ENCODE assay signal across 19 cellular contexts in genomic region chr2:3142210-3142609, GRCh38.
"Had no signal": no experiment of that assay in that cellular context is flagged by ENCODE, and none has a peak within 500 bp of the region (broad histone marks: within the 10 kb centered on the region; RNA-seq: fewer than 3 reads in every experiment).

No MANE protein-coding gene starts in this region.

- H3K36me3 Mint-ChIP-seq: activated naive CD4-positive, alpha-beta T cell treated with anti-CD3 and anti-CD28 coated beads, Interleukin-2, amount 10 ng/mL, durations not matched to agents 7 days and 5 days had no signal

- H3K9me3 Mint-ChIP-seq: activated naive CD4-positive, alpha-beta T cell treated with anti-CD3 and anti-CD28 coated beads, Interleukin-2, amount 10 ng/mL, durations not matched to agents 7 days and 5 days; activated T-helper 2 cell treated with anti-CD3 and anti-CD28 coated beads, Interferon-gamma antibody, Interleukin-2, Interleukin-4, amounts not matched to agents 10 μg/mL and 5 μg/mL and 100 μg/mL, durations not matched to agents 14 hours and 24 hours and 36 hours; immature natural killer cell; nephron; stimulated activated naive CD8-positive, alpha-beta T cell treated with anti-CD3 and anti-CD28 coated beads, Interleukin-15, Interleukin-2, amounts not matched to agents 100 ng/mL and 50 ng/mL, for 24 hours; T-helper 2 cell treated with Interferon-gamma antibody and Interleukin-4, amounts not matched to agents 5 μg/mL and 100 μg/mL, for 36 hours had no signal

- H3K4me1 Mint-ChIP-seq: activated naive CD4-positive, alpha-beta T cell treated with anti-CD3 and anti-CD28 coated beads, Interleukin-2, amount 10 ng/mL, durations not matched to agents 7 days and 5 days had no signal

- ATAC-seq: activated CD4-positive, CD25-positive, alpha-beta regulatory T cell treated with anti-CD3 and anti-CD28 coated beads, Interleukin-2, amount 50 U/mL, for 24 hours; gastrocnemius medialis; heart left ventricle; upper lobe of right lung had no signal

- H3K4me3 Mint-ChIP-seq: activated naive CD4-positive, alpha-beta T cell treated with anti-CD3 and anti-CD28 coated beads, Interleukin-2, amount 10 ng/mL, durations not matched to agents 7 days and 5 days; immature natural killer cell; nephron; stimulated activated naive CD8-positive, alpha-beta T cell treated with anti-CD3 and anti-CD28 coated beads, Interleukin-15, Interleukin-2, amounts not matched to agents 100 ng/mL and 50 ng/mL, for 24 hours; T-helper 2 cell treated with Interferon-gamma antibody and Interleukin-4, amounts not matched to agents 5 μg/mL and 100 μg/mL, for 36 hours had no signal

- H3K27ac Mint-ChIP-seq: activated naive CD4-positive, alpha-beta T cell treated with anti-CD3 and anti-CD28 coated beads, Interleukin-2, amount 10 ng/mL, durations not matched to agents 7 days and 5 days; activated T-helper 2 cell treated with anti-CD3 and anti-CD28 coated beads, Interferon-gamma antibody, Interleukin-2, Interleukin-4, amounts not matched to agents 10 μg/mL and 5 μg/mL and 100 μg/mL, durations not matched to agents 14 hours and 24 hours and 36 hours; immature natural killer cell; nephron; progenitor cell of endocrine pancreas; stimulated activated naive CD8-positive, alpha-beta T cell treated with anti-CD3 and anti-CD28 coated beads, Interleukin-15, Interleukin-2, amounts not matched to agents 100 ng/mL and 50 ng/mL, for 24 hours; T-helper 2 cell treated with Interferon-gamma antibody and Interleukin-4, amounts not matched to agents 5 μg/mL and 100 μg/mL, for 36 hours had no signal

- H3K27me3 Mint-ChIP-seq: activated naive CD4-positive, alpha-beta T cell treated with anti-CD3 and anti-CD28 coated beads, Interleukin-2, amount 10 ng/mL, durations not matched to agents 7 days and 5 days; progenitor cell of endocrine pancreas; stimulated activated naive CD8-positive, alpha-beta T cell treated with anti-CD3 and anti-CD28 coated beads, Interleukin-15, Interleukin-2, amounts not matched to agents 100 ng/mL and 50 ng/mL, for 24 hours had no signal

- DNase-seq: activated CD4-positive, alpha-beta T cell treated with anti-CD3 and anti-CD28 coated beads, Interleukin-2, amount 50 U/mL, for 4 hours; activated naive CD4-positive, alpha-beta T cell treated with anti-CD3 and anti-CD28 coated beads, Interleukin-2, amount 10 ng/mL, durations not matched to agents 7 days and 5 days; activated T-cell treated with anti-CD3 and anti-CD28 coated beads, Interleukin-2, amount 50 U/mL, for 1 hour; erythroblast; gastrocnemius medialis; heart left ventricle; immature natural killer cell; nucleus accumbens; right cardiac atrium; stimulated activated CD4-positive, alpha-beta T cell treated with anti-CD3 and anti-CD28 coated beads, Interleukin-15, amount 100 ng/mL, for 24 hours; stimulated activated CD4-positive, alpha-beta T cell treated with anti-CD3 and anti-CD28 coated beads, Interleukin-4, amount 100 ng/mL, for 1 hour; testis; upper lobe of right lung had no signal
